Comparison of ENCODE assay signal across 34 cellular contexts in genomic region chr20:63843222-63843621, GRCh38. TPM values are rescaled to one million over a fixed set of nuclear protein-coding genes. Genes with fewer than 3 reads are reported as not detected.
"Had no signal": no experiment of that assay in that cellular context is flagged by ENCODE, and none has a peak within 500 bp of the region (broad histone marks: within the 10 kb centered on the region; RNA-seq: fewer than 3 reads in every experiment).

No MANE protein-coding gene starts in this region.

- ATAC-seq: gastrocnemius medialis, heart left ventricle, left lung, pancreas had no signal

- FAIRE-seq: pancreas had no signal

- H3K4me3 Mint-ChIP-seq: activated CD4-positive, alpha-beta memory T cell treated with anti-CD3 and anti-CD28 coated beads for 36 hours; activated CD4-positive, alpha-beta T cell treated with anti-CD3 and anti-CD28 coated beads, Interleukin-2, amount 10 ng/mL, durations not matched to agents 24 days and 14 days; activated naive CD4-positive, alpha-beta T cell treated with anti-CD3 and anti-CD28 coated beads, Interleukin-2, amount 10 ng/mL, durations not matched to agents 7 days and 5 days; activated naive CD8-positive, alpha-beta T cell treated with anti-CD3 and anti-CD28 coated beads, Interleukin-2, amount 10 ng/mL, durations not matched to agents 7 days and 5 days; activated T-cell treated with anti-CD3 and anti-CD28 coated beads, Interleukin-2, amount 50 U/mL, for 24 hours; brain had no signal

- H3K36me3 Mint-ChIP-seq: activated CD4-positive, alpha-beta memory T cell treated with anti-CD3 and anti-CD28 coated beads for 36 hours; activated naive CD4-positive, alpha-beta T cell treated with anti-CD3 and anti-CD28 coated beads, Interleukin-2, amount 10 ng/mL, durations not matched to agents 7 days and 5 days; activated naive CD8-positive, alpha-beta T cell treated with anti-CD3 and anti-CD28 coated beads, Interleukin-2, amount 10 ng/mL, durations not matched to agents 7 days and 5 days; brain had no signal

- H3K9me3 Mint-ChIP-seq: activated CD4-positive, alpha-beta memory T cell treated with anti-CD3 and anti-CD28 coated beads for 36 hours; activated CD4-positive, alpha-beta T cell treated with anti-CD3 and anti-CD28 coated beads, Interleukin-2, amount 10 ng/mL, durations not matched to agents 24 days and 14 days; activated naive CD4-positive, alpha-beta T cell treated with anti-CD3 and anti-CD28 coated beads, Interleukin-2, amount 10 ng/mL, durations not matched to agents 7 days and 5 days; activated naive CD8-positive, alpha-beta T cell treated with anti-CD3 and anti-CD28 coated beads, Interleukin-2, amount 10 ng/mL, durations not matched to agents 7 days and 5 days; activated T-cell treated with anti-CD3 and anti-CD28 coated beads, Interleukin-2, amount 50 U/mL, for 24 hours; brain had no signal

- H3K27me3 ChIP-seq: cardiac muscle cell, gastrocnemius medialis, pancreas had no signal

- H3K4me1 ChIP-seq: colonic mucosa, pancreas, prostate gland had no signal

- H3K27ac Mint-ChIP-seq: activated CD4-positive, alpha-beta memory T cell treated with anti-CD3 and anti-CD28 coated beads for 36 hours; activated CD4-positive, alpha-beta T cell treated with anti-CD3 and anti-CD28 coated beads, Interleukin-2, amount 10 ng/mL, durations not matched to agents 24 days and 14 days; activated naive CD4-positive, alpha-beta T cell treated with anti-CD3 and anti-CD28 coated beads, Interleukin-2, amount 10 ng/mL, durations not matched to agents 7 days and 5 days; activated naive CD8-positive, alpha-beta T cell treated with anti-CD3 and anti-CD28 coated beads, Interleukin-2, amount 10 ng/mL, durations not matched to agents 7 days and 5 days; activated T-cell treated with anti-CD3 and anti-CD28 coated beads, Interleukin-2, amount 50 U/mL, for 24 hours; brain had no signal

- H3K9me3 ChIP-seq: ascending aorta, colonic mucosa, gastrocnemius medialis, heart left ventricle, left lung, pancreas, prostate gland, tibial nerve had no signal

- H3K27ac ChIP-seq: ascending aorta, cardiac muscle cell, colonic mucosa, gastrocnemius medialis, pancreas, prostate gland, tibial nerve had no signal

- H3K4me3 ChIP-seq: ascending aorta, cardiac muscle cell, colonic mucosa, gastrocnemius medialis, heart left ventricle, left lung, lung, pancreas, prostate gland, smooth muscle cell, tibial nerve had no signal

- DNase-seq: activated CD4-positive, alpha-beta memory T cell treated with anti-CD3 and anti-CD28 coated beads for 36 hours; activated CD4-positive, alpha-beta T cell treated with anti-CD3 and anti-CD28 coated beads, Interleukin-2, amount 10 ng/mL, durations not matched to agents 24 days and 14 days; activated CD4-positive, CD25-positive, alpha-beta regulatory T cell treated with anti-CD3 and anti-CD28 coated beads, Interleukin-2, amount 50 U/mL, for 72 hours; activated CD8-positive, alpha-beta memory T cell treated with anti-CD3 and anti-CD28 coated beads, Interleukin-2, amount 50 U/mL, for 48 hours; activated gamma-delta T cell; activated naive CD4-positive, alpha-beta T cell treated with anti-CD3 and anti-CD28 coated beads, Interleukin-2, amount 10 ng/mL, durations not matched to agents 7 days and 5 days; activated naive CD8-positive, alpha-beta T cell treated with anti-CD3 and anti-CD28 coated beads, Interleukin-2, amount 10 ng/mL, durations not matched to agents 7 days and 5 days; activated T-cell treated with anti-CD3 and anti-CD28 coated beads, Interleukin-2, amount 50 U/mL, for 24 hours; cerebellar nuclear complex; colonic mucosa; effector CD8-positive, alpha-beta T cell; gastrocnemius medialis; heart left ventricle; kidney glomerular epithelial cell; left lung; nucleus accumbens; pancreas; retina; stimulated activated CD4-positive, alpha-beta T cell treated with anti-CD3 and anti-CD28 coated beads, Interleukin-15, amount 100 ng/mL, for 24 hours; stimulated activated naive CD4-positive, alpha-beta T cell treated with Interleukin-2 at 50 U/mL for 16 hours; T-helper 2 cell had no signal

- H3K4me2 ChIP-seq: smooth muscle cell had no signal

- H3K36me3 ChIP-seq: ascending aorta, cardiac muscle cell, colonic mucosa, gastrocnemius medialis, heart left ventricle, left lung, pancreas, prostate gland, tibial nerve had no signal

RNA-seq across cellular contexts. Expression of gene ABHD16B, which starts 18.1 kb away (rescaled TPM):
- total RNA-seq: activated CD4-positive, alpha-beta memory T cell treated with anti-CD3 and anti-CD28 coated beads for 36 hours; activated naive CD8-positive, alpha-beta T cell treated with anti-CD3 and anti-CD28 coated beads, Interleukin-2, amount 10 ng/mL, durations not matched to agents 7 days and 5 days; ascending aorta; cardiac muscle cell; colonic mucosa; dermis microvascular lymphatic vessel endothelial cell; epithelial cell of proximal tubule; gastrocnemius medialis; heart left ventricle; lung; mucosa of gallbladder; pancreas; smooth muscle cell; temporal lobe; tibial nerve; ureter had no signal
- polyA plus RNA-seq: neural cell had no signal
